In genomic region chr5:135323227-135323626, GRCh38 we compare ENCODE assay signal across 24 cellular contexts.
"Had no signal": no experiment of that assay in that cellular context is flagged by ENCODE, and none has a peak within 500 bp of the region (broad histone marks: within the 10 kb centered on the region; RNA-seq: fewer than 3 reads in every experiment).

No MANE protein-coding gene starts in this region.

- H3K4me2 ChIP-seq: smooth muscle cell had no signal

- H3K79me2 ChIP-seq: parathyroid adenoma had no signal

- H3K27ac ChIP-seq: body of pancreas, colonic mucosa, gastrocnemius medialis, parathyroid adenoma, psoas muscle, SK-N-MC, suprapubic skin, tibial artery had no signal

- H3K4me3 ChIP-seq: body of pancreas, colonic mucosa, gastrocnemius medialis, psoas muscle, SK-N-MC, smooth muscle cell, suprapubic skin, tibial artery had no signal

- H3K4me1 ChIP-seq: body of pancreas, gastrocnemius medialis, parathyroid adenoma, tibial artery had no signal

- H3K36me3 ChIP-seq: colonic mucosa, gastrocnemius medialis, suprapubic skin, tibial artery had no signal

- H3K27me3 ChIP-seq: body of pancreas, colonic mucosa, gastrocnemius medialis, suprapubic skin, tibial artery had no signal

- FAIRE-seq: islet of Langerhans, TTC549 had no signal

- ATAC-seq: activated T-cell treated with anti-CD3 and anti-CD28 coated beads, Interleukin-2, amount 50 U/mL, for 72 hours; body of pancreas; gastrocnemius medialis; psoas muscle; stimulated activated naive B cell treated with anti-CD40 and anti-IgM and Interleukin-4, amounts not matched to agents 10 μg/mL and 1 μg/mL and 100 μg/mL, for 72 hours had no signal

- H3K9me3 ChIP-seq: body of pancreas, colonic mucosa, gastrocnemius medialis, psoas muscle, suprapubic skin, tibial artery had no signal

- DNase-seq: activated CD4-positive, alpha-beta T cell treated with anti-CD3 and anti-CD28 coated beads, Interleukin-2, amount 50 U/mL, for 4 hours; activated naive CD4-positive, alpha-beta T cell treated with anti-CD3 and anti-CD28 coated beads, Interleukin-2, amount 50 U/mL, for 16 hours; activated T-cell treated with anti-CD3 and anti-CD28 coated beads for 4 hours; activated T-cell treated with anti-CD3 and anti-CD28 coated beads, Interleukin-2, amount 50 U/mL, for 72 hours; body of pancreas; cerebellar nuclear complex; colonic mucosa; effector CD8-positive, alpha-beta T cell; gastrocnemius medialis; glutamatergic neuron; mammary epithelial cell; naive B cell; nucleus accumbens; psoas muscle; stimulated activated CD4-positive, alpha-beta T cell treated with anti-CD3 and anti-CD28 coated beads, Interleukin-15, amount 100 ng/mL, for 24 hours; stimulated activated CD4-positive, alpha-beta T cell treated with anti-CD3 and anti-CD28 coated beads, Interleukin-2, amount 100 ng/mL, for 24 hours; stimulated activated naive B cell treated with anti-CD40 and anti-IgM and Interleukin-4, amounts not matched to agents 10 μg/mL and 1 μg/mL and 100 μg/mL, for 72 hours had no signal

- H2AFZ ChIP-seq: parathyroid adenoma had no signal

- H3K9ac ChIP-seq: parathyroid adenoma had no signal
